9 cellular contexts compared by ENCODE assay signal in genomic region chr6:24520929-24521546, GRCh38. TPM values are rescaled to one million over a fixed set of nuclear protein-coding genes. Genes with fewer than 3 reads are reported as not detected.
DNase-seq lines count a peak whose midpoint lies in the region; ATAC-seq lines count a peak whose summit lies in the region.
"Had no signal": no experiment of that assay in that cellular context is flagged by ENCODE, and none has a peak within 500 bp of the region (broad histone marks: within the 10 kb centered on the region; RNA-seq: fewer than 3 reads in every experiment).

No MANE protein-coding gene starts in this region.

- H3K27ac Mint-ChIP-seq in stimulated activated effector memory CD8-positive, alpha-beta T cell treated with anti-CD3 and anti-CD28 coated beads, Interleukin-12 subunit alpha, Interleukin-12 subunit beta, amount 100 ng/mL, for 72 hours = no peak overlapping the region

- H3K4me3 ChIP-seq in SJCRH30 = no peak overlapping the region
- H3K4me3 ChIP-seq: skin epidermis had no signal

- no peaks in the 10 kb centered on the region for H3K36me3 ChIP-seq in SJCRH30

- H3K27ac ChIP-seq in SJCRH30 = no peak overlapping the region
- H3K27ac ChIP-seq: skin epidermis had no signal

- H3K27me3 ChIP-seq in SJCRH30 = no peaks in the 10 kb centered on the region

- H3K4me1 ChIP-seq in SJCRH30 = no peaks in the 10 kb centered on the region

- peaks cover 12% of the 10 kb centered on the region for H3K36me3 Mint-ChIP-seq in stimulated activated effector memory CD8-positive, alpha-beta T cell treated with anti-CD3 and anti-CD28 coated beads, Interleukin-12 subunit alpha, Interleukin-12 subunit beta, amount 100 ng/mL, for 72 hours

- peak; percentile 20 for DNase-seq in CD1c-positive myeloid dendritic cell (ENCODE audit: extremely low spot score)
- peak; percentile 26 to 46 for DNase-seq in SJCRH30
- DNase-seq in T47D (ENCODE audit: low read depth in 1 of 2, low spot score in 1 of 2) = peak; percentile 60 to 67
- peak; percentile 29 for DNase-seq in kidney tubule cell (ENCODE audit: low spot score)
- peak in 1 of 2 donors; percentile 54 for DNase-seq in stimulated activated effector memory CD8-positive, alpha-beta T cell treated with anti-CD3 and anti-CD28 coated beads, Interleukin-12 subunit alpha, Interleukin-12 subunit beta, amount 100 ng/mL, for 72 hours (ENCODE audit: low spot score in 2 of 2)
- no peak for DNase-seq in GOT3 (lab: John Stamatoyannopoulos, UW)

- no peak overlapping the region for H3K4me3 Mint-ChIP-seq in stimulated activated effector memory CD8-positive, alpha-beta T cell treated with anti-CD3 and anti-CD28 coated beads, Interleukin-12 subunit alpha, Interleukin-12 subunit beta, amount 100 ng/mL, for 72 hours

- in situ Hi-C loops in T47D (cut with HindIII; ENCODE audit: low pct_unique_long_range_greater_than_20kb, low sequenced_read_pairs) = no loop called here

- ATAC-seq in GM18867 (IDR thresholded peaks at IDR 0.05; ENCODE audit: unreplicated experiment) (peak; percentile 58), HG03108 (IDR thresholded peaks at IDR 0.05; ENCODE audit: unreplicated experiment) (peak; percentile 44)
- ATAC-seq in stimulated activated effector memory CD8-positive, alpha-beta T cell treated with anti-CD3 and anti-CD28 coated beads, Interleukin-12 subunit alpha, Interleukin-12 subunit beta, amount 100 ng/mL, for 72 hours = peak; percentile 83

- H3K4me1 Mint-ChIP-seq in stimulated activated effector memory CD8-positive, alpha-beta T cell treated with anti-CD3 and anti-CD28 coated beads, Interleukin-12 subunit alpha, Interleukin-12 subunit beta, amount 100 ng/mL, for 72 hours = no peaks in the 10 kb centered on the region

- no peaks in the 10 kb centered on the region for H3K9me3 ChIP-seq in SJCRH30 (replicated peaks)

- H3K9me3 Mint-ChIP-seq in stimulated activated effector memory CD8-positive, alpha-beta T cell treated with anti-CD3 and anti-CD28 coated beads, Interleukin-12 subunit alpha, Interleukin-12 subunit beta, amount 100 ng/mL, for 72 hours = no peaks in the 10 kb centered on the region

RNA-seq across cellular contexts. Expression of gene ALDH5A1, which starts 26.3 kb away (rescaled TPM):
- 1.6 and 2.4 TPM in 2 replicates for total RNA-seq in SJCRH30 (2014; rRNA removed; shearing (Covaris generic))

RNA-seq across cellular contexts. Expression of gene GPLD1, which starts 31.7 kb away (rescaled TPM):
- total RNA-seq in SJCRH30 (2014; rRNA removed; shearing (Covaris generic)) = 0.23 and 0.59 TPM in 2 replicates
